8 cellular contexts compared by ENCODE assay signal in the genomic region with DNA sequence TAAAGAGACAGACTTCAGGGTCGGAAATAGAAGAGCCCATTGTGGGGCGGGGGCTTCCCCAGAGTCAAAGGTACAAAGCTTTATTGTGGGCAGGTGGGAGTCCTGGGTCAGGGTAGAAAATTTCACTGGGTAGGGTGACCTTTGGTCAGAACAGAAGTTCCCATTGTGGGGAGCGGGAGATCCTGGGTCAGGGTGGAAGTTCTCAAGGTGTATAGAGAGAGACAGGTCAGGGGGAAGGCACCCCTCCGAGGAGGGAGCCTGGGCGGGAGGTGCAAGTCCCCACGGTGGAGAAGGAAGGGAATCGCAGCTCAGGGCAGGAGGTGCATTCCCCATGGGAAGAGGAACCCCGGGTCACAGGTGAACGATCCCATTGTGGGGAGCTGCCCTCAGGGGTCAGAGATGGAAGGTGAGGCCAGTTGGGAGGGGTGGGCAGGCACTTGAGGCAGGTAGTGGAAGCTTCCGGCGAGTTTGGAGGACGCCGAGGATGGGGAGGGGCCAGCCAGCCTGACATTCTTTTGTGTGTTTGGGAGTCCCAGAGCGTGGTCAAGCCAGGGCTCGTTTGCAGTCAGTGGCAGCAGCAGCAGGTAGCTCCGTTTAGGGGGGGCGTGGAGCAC. TPM values are rescaled to one million over a fixed set of nuclear protein-coding genes. Genes with fewer than 3 reads are reported as not detected.
A peak's percentile ranks its signal among the peaks of the same experiment; 100 is the strongest.
DNase-seq lines count a peak whose midpoint lies in the region; ATAC-seq lines count a peak whose summit lies in the region.

No MANE protein-coding gene starts in this region.

- H3K27ac ChIP-seq in trophoblast cell (ENCODE audit: low read depth, low read length): no peak overlapping the region

- H3K14ac ChIP-seq in trophoblast cell (ENCODE audit: low read length): peak overlapping the region; percentile 84

- peak overlapping the region; percentile 86 for H4K8ac ChIP-seq in trophoblast cell (ENCODE audit: low read depth, low read length)

- peak overlapping the region; percentile 65 for H2BK120ac ChIP-seq in trophoblast cell (ENCODE audit: insufficient read depth, low read length, poor library complexity)

- peak; percentile 30 to 37 for ATAC-seq in activated T-cell treated with anti-CD3 and anti-CD28 coated beads, Interleukin-2, amount 50 U/mL, for 72 hours (replicated peaks in 1 of 2)
- ATAC-seq in GM19324 (IDR thresholded peaks at IDR 0.05; ENCODE audit: low FRiP score, unreplicated experiment) (no peak), GM18511 (IDR thresholded peaks at IDR 0.05; ENCODE audit: unreplicated experiment) (no peak)

- H3K9ac ChIP-seq in trophoblast cell (ENCODE audit: low read length): peak overlapping the region; percentile 23

- H3K23ac ChIP-seq in trophoblast cell (ENCODE audit: low read length): no peak overlapping the region

- peak overlapping the region; percentile 49 for H2AFZ ChIP-seq in trophoblast cell (ENCODE audit: insufficient read depth, low read length, poor library complexity)

- no peaks in the 10 kb centered on the region for H3K27me3 ChIP-seq in trophoblast cell (ENCODE audit: insufficient read depth, low read length)

- peaks cover 49 to 50% of the 10 kb centered on the region in 2 experiments for H3K36me3 ChIP-seq in trophoblast cell (ENCODE audit: control insufficient read depth in 1 of 2, insufficient read depth in 2 of 2, low read length in 2 of 2)

- H3K4me1 Mint-ChIP-seq in IgD-negative memory B cell: peaks cover 11 to 13% (median 11%) of the 10 kb centered on the region in 3 donors
- H3K4me1 Mint-ChIP-seq in activated T-cell treated with anti-CD3 and anti-CD28 coated beads, Interleukin-2, amount 50 U/mL, for 72 hours (ENCODE audit: low read depth): peaks cover 29% of the 10 kb centered on the region

- H3K36me3 Mint-ChIP-seq in IgD-negative memory B cell: no peaks in the 10 kb centered on the region
- H3K36me3 Mint-ChIP-seq in activated T-cell treated with anti-CD3 and anti-CD28 coated beads, Interleukin-2, amount 50 U/mL, for 72 hours (ENCODE audit: insufficient read depth in 2 of 2): peaks cover 7 to 18% of the 10 kb centered on the region in 2 donors

- H3K4me3 Mint-ChIP-seq in IgD-negative memory B cell: peak overlapping the region; percentile 92 to 98 (median 96)
- peak overlapping the region; percentile 89 to 94 for H3K4me3 Mint-ChIP-seq in activated T-cell treated with anti-CD3 and anti-CD28 coated beads, Interleukin-2, amount 50 U/mL, for 72 hours

- H3K4ac ChIP-seq in trophoblast cell (ENCODE audit: low read depth, low read length): peak overlapping the region; percentile 96

- WGBS in trophoblast cell (ENCODE audit: extremely low coverage, insufficient coverage, insufficient read length): no CpG with 5 or more reads among the region's 17 CpGs

- H3K18ac ChIP-seq in trophoblast cell (ENCODE audit: low read length): peak overlapping the region; percentile 73

- peaks cover 12% of the 10 kb centered on the region for H3K79me2 ChIP-seq in trophoblast cell (ENCODE audit: control insufficient read depth, insufficient read depth, low read length, poor library complexity)

- H2AK5ac ChIP-seq in trophoblast cell (ENCODE audit: low read length): peak overlapping the region; percentile 89

- H3K4me1 ChIP-seq in trophoblast cell (ENCODE audit: control insufficient read depth in 1 of 2, insufficient read depth in 2 of 2, low read length in 2 of 2): peaks cover 12 to 15% of the 10 kb centered on the region in 2 experiments

- H4K12ac ChIP-seq in trophoblast cell (ENCODE audit: low read depth, low read length): peak overlapping the region; percentile 79

- H3K4me2 ChIP-seq in trophoblast cell (ENCODE audit: low read length): peak overlapping the region; percentile 62

- H3K4me3 ChIP-seq in trophoblast cell (ENCODE audit: low read depth, low read length): peak overlapping the region; percentile 74

- H2BK5ac ChIP-seq in trophoblast cell (ENCODE audit: low read depth, low read length, poor library complexity): peak overlapping the region; percentile 49

- H3K27me3 Mint-ChIP-seq in IgD-negative memory B cell: no peaks in the 10 kb centered on the region
- H3K27me3 Mint-ChIP-seq in activated T-cell treated with anti-CD3 and anti-CD28 coated beads, Interleukin-2, amount 50 U/mL, for 72 hours (ENCODE audit: low read depth): no peaks in the 10 kb centered on the region

- no peaks in the 10 kb centered on the region for H3K9me3 Mint-ChIP-seq in IgD-negative memory B cell
- H3K9me3 Mint-ChIP-seq in activated T-cell treated with anti-CD3 and anti-CD28 coated beads, Interleukin-2, amount 50 U/mL, for 72 hours: no peaks in the 10 kb centered on the region

- no peaks in the 10 kb centered on the region for H3K9me3 ChIP-seq in trophoblast cell (ENCODE audit: insufficient read depth, low read depth, low read length)

- H3K27ac Mint-ChIP-seq in IgD-negative memory B cell: peak overlapping the region; percentile 87 to 98 (median 90)
- peak overlapping the region; percentile 98 for H3K27ac Mint-ChIP-seq in activated T-cell treated with anti-CD3 and anti-CD28 coated beads, Interleukin-2, amount 50 U/mL, for 72 hours

- peak overlapping the region; percentile 17 for H2BK12ac ChIP-seq in trophoblast cell (ENCODE audit: low read length)

- DNase-seq in ELF-1 (ENCODE audit: low read depth, low spot score) (peak; percentile 65), glomerular visceral epithelial cell (ENCODE audit: extremely low spot score) (peak; percentile 47), trophoblast cell (peak in 1 of 2 donors; percentile 60), middle frontal gyrus (ENCODE audit: extremely low spot score, low spot score) (no peak)
- peak; percentile 40 to 45 for DNase-seq in activated T-cell treated with anti-CD3 and anti-CD28 coated beads, Interleukin-2, amount 50 U/mL, for 72 hours

- peaks cover 7% of the 10 kb centered on the region for H3K79me1 ChIP-seq in trophoblast cell (ENCODE audit: low read length)

- peak overlapping the region; percentile 92 for H4K91ac ChIP-seq in trophoblast cell (ENCODE audit: low read depth, low read length)

RNA-seq across cellular contexts. Expression of gene LYPLA2, which starts 0.6 kb away (rescaled TPM):
- 96.5 TPM for polyA plus RNA-seq in IgD-negative memory B cell
- 10 to 100 TPM; 63.4 to 71.5 TPM for total RNA-seq in activated T-cell treated with anti-CD3 and anti-CD28 coated beads, Interleukin-2, amount 50 U/mL, for 72 hours
- 97.8 and 104 TPM in 2 replicates for polyA plus RNA-seq in trophoblast cell (2013)

RNA-seq across cellular contexts. Expression of gene GALE, which starts 9.0 kb away (rescaled TPM):
- 8.0 TPM for polyA plus RNA-seq in IgD-negative memory B cell
- total RNA-seq in activated T-cell treated with anti-CD3 and anti-CD28 coated beads, Interleukin-2, amount 50 U/mL, for 72 hours: 10 to 100 TPM; 26.8 to 30.7 TPM
- 48.7 and 50.7 TPM in 2 replicates for polyA plus RNA-seq in trophoblast cell (2013)

RNA-seq across cellular contexts. Expression of gene PITHD1, which starts 13.3 kb away (rescaled TPM):
- polyA plus RNA-seq in IgD-negative memory B cell: 73.6 TPM
- total RNA-seq in activated T-cell treated with anti-CD3 and anti-CD28 coated beads, Interleukin-2, amount 50 U/mL, for 72 hours: 100 to 1,000 TPM in 1 of 2 donors, 10 to 100 TPM in 1; 83.2 to 107 TPM
- polyA plus RNA-seq in trophoblast cell (2013): 21.1 TPM in 2 replicates

RNA-seq across cellular contexts. Expression of gene HMGCL, which starts 33.7 kb away (rescaled TPM):
- 28.3 TPM for polyA plus RNA-seq in IgD-negative memory B cell
- 10 to 100 TPM; 44.1 to 47.4 TPM for total RNA-seq in activated T-cell treated with anti-CD3 and anti-CD28 coated beads, Interleukin-2, amount 50 U/mL, for 72 hours
- polyA plus RNA-seq in trophoblast cell (2013): 15.7 and 16.7 TPM in 2 replicates

RNA-seq across cellular contexts. Expression of gene ELOA, which starts 48.3 kb away (rescaled TPM):
- 100 TPM for polyA plus RNA-seq in IgD-negative memory B cell
- 10 to 100 TPM; 32.4 to 34.1 TPM for total RNA-seq in activated T-cell treated with anti-CD3 and anti-CD28 coated beads, Interleukin-2, amount 50 U/mL, for 72 hours
- 28.1 and 28.4 TPM in 2 replicates for polyA plus RNA-seq in trophoblast cell (2013)

Comparison
In these comparisons a context has a peak if more than half of its experiments do, and no peak if none do; other contexts are left out.
1. ATAC-seq: peak in activated T-cell treated with anti-CD3 and anti-CD28 coated beads, Interleukin-2, amount 50 U/mL, for 72 hours (2 of 2); none in GM19324 (single experiment) and GM18511 (single experiment).